In the genomic region with DNA sequence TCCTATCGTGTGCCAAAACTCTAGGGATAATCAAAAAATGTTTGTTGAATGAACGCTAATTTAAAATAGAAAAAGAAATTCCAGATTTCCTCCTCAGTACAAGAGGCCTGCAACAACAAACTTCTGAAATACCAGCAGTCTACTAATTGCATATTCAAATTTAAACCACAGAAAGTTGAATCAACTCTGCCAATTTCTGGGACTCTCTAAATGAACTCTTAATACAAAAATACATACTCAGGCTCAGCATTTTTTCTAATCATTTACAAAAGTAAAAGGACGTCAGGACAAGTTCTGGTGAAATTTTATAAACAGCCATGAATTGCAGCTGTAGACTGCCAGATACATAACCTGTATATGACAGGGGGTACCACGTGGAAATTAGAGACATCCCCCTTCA, we compare ENCODE assay signal across 11 cellular contexts. TPM values are rescaled to one million over a fixed set of nuclear protein-coding genes. Genes with fewer than 3 reads are reported as not detected.
A peak's percentile ranks its signal among the peaks of the same experiment; 100 is the strongest.
DNase-seq lines count a peak whose midpoint lies in the region; ATAC-seq, FAIRE-seq and TF ChIP-seq lines count a peak whose summit lies in the region.
"Had no signal": no experiment of that assay in that cellular context is flagged by ENCODE, and none has a peak within 500 bp of the region (broad histone marks: within the 10 kb centered on the region; RNA-seq: fewer than 3 reads in every experiment).

No MANE protein-coding gene starts in this region.

- no peak for TF ChIP-seq POLR2A in HepG2 (IDR thresholded peaks at IDR 0.05; ENCODE audit: insufficient read depth in 1 of 2, low read depth in 2 of 2, low read length in 2 of 2)

- H2AFZ ChIP-seq in MM.1S (ENCODE audit: low read length) (no peak overlapping the region), HepG2 (ENCODE audit: low read length) (no peak overlapping the region)

- no peaks in the 10 kb centered on the region for H3K27me3 Mint-ChIP-seq in activated T-cell treated with anti-CD3 and anti-CD28 coated beads, Interleukin-2, amount 50 U/mL, for 24 hours
- no peaks in the 10 kb centered on the region for H3K27me3 Mint-ChIP-seq in stimulated activated memory B cell treated with anti-CD40 and anti-IgM and Interleukin-4, amounts not matched to agents 10 μg/mL and 1 μg/mL and 100 μg/mL, for 72 hours

- BruUV-seq in HepG2 (replicated peaks; lab: Mats Ljungman, UMichigan): no TSS peak

- in situ Hi-C loops in HepG2 (cut with HindIII; ENCODE audit: extremely low pct_ligation_motif_present, low pct_unique_long_range_greater_than_20kb): no loop called here

- DNase-seq in activated T-cell treated with anti-CD3 and anti-CD28 coated beads, Interleukin-2, amount 50 U/mL, for 24 hours: no peak
- no peak for DNase-seq in activated T-cell treated with anti-CD3 and anti-CD28 coated beads, Interleukin-2, amount 50 U/mL, for 1 hour
- DNase-seq in MM.1S (peak; percentile 65), caudate nucleus (lab: John Stamatoyannopoulos, UW) (no peak), T-helper 2 cell (no peak), HepG2 (ENCODE audit: low spot score) (no peak)
- DNase-seq: NCI-H2081 treated with DMSO at 0.1 percent for 48 hours, Right ventricle myocardium superior had no signal

- H3K4me1 ChIP-seq in MM.1S (ENCODE audit: low read length) (peaks cover 44% of the 10 kb centered on the region), HepG2 (ENCODE audit: insufficient read depth, low read length) (peaks cover 62% of the 10 kb centered on the region)

- H3K36me3 ChIP-seq in MM.1S (replicated peaks; ENCODE audit: insufficient read depth, low read length) (no peaks in the 10 kb centered on the region), HepG2 (replicated peaks in 1 of 2; ENCODE audit: control insufficient read depth in 1 of 2, insufficient read depth in 2 of 2, low read length in 2 of 2) (0 out of 5 replicates have a peak, but pooled peaks cover under 1 to 2% of the 10 kb centered on the region in 2 experiments)

- peaks cover 94% of the 10 kb centered on the region for H3K79me2 ChIP-seq in MM.1S (ENCODE audit: low read length)
- H3K79me2 ChIP-seq in HepG2 (ENCODE audit: insufficient read depth, low read length): peaks cover 93% of the 10 kb centered on the region

- H3K9me3 Mint-ChIP-seq in activated T-cell treated with anti-CD3 and anti-CD28 coated beads, Interleukin-2, amount 50 U/mL, for 24 hours: no peaks in the 10 kb centered on the region
- no peaks in the 10 kb centered on the region for H3K9me3 Mint-ChIP-seq in stimulated activated memory B cell treated with anti-CD40 and anti-IgM and Interleukin-4, amounts not matched to agents 10 μg/mL and 1 μg/mL and 100 μg/mL, for 72 hours

- TF ChIP-seq CTCF in MM.1S (IDR thresholded peaks at IDR 0.05; ENCODE audit: low read length): no peak
- no peak for TF ChIP-seq CTCF in HepG2 (CRISPR knock-in tag; IDR thresholded peaks at IDR 0.05)

- peaks cover 90% of the 10 kb centered on the region for H3K4me1 Mint-ChIP-seq in activated T-cell treated with anti-CD3 and anti-CD28 coated beads, Interleukin-2, amount 50 U/mL, for 24 hours (ENCODE audit: low read depth)
- peaks cover 95% of the 10 kb centered on the region for H3K4me1 Mint-ChIP-seq in stimulated activated memory B cell treated with anti-CD40 and anti-IgM and Interleukin-4, amounts not matched to agents 10 μg/mL and 1 μg/mL and 100 μg/mL, for 72 hours

- H3K27me3 ChIP-seq in MM.1S (replicated peaks; ENCODE audit: insufficient read depth, low read length) (no peaks in the 10 kb centered on the region), HepG2 (ENCODE audit: control insufficient read depth in 1 of 2, insufficient read depth in 2 of 2, low read length in 2 of 2) (no peaks in the 10 kb centered on the region)

- TF ChIP-seq EP300 in HepG2 (IDR thresholded peaks at IDR 0.05; ENCODE audit: low read depth in 2 of 2, low read length in 2 of 2): no peak
- no peak for TF ChIP-seq EP300 in HepG2 (CRISPR knock-in tag; IDR thresholded peaks at IDR 0.05; ENCODE audit: borderline replicate concordance)

- H3K4me3 ChIP-seq in MM.1S (ENCODE audit: low read length) (no peak overlapping the region), HepG2 (replicated peaks in 1 of 3; ENCODE audit: insufficient read depth in 1 of 3, low read depth in 2 of 3, low read length in 3 of 3) (no peak overlapping the region)

- no peaks in the 10 kb centered on the region for H3K9me2 ChIP-seq in MM.1S (replicated peaks; ENCODE audit: insufficient read depth, low read length)

- no peak for TF ChIP-seq RAD21 in HepG2 (CRISPR knock-in tag; IDR thresholded peaks at IDR 0.05)

- peaks cover 22% of the 10 kb centered on the region for H3K36me3 Mint-ChIP-seq in activated T-cell treated with anti-CD3 and anti-CD28 coated beads, Interleukin-2, amount 50 U/mL, for 24 hours (ENCODE audit: low read depth)
- H3K36me3 Mint-ChIP-seq in stimulated activated memory B cell treated with anti-CD40 and anti-IgM and Interleukin-4, amounts not matched to agents 10 μg/mL and 1 μg/mL and 100 μg/mL, for 72 hours: no peaks in the 10 kb centered on the region

- peak overlapping the region; percentile 60 for H3K27ac Mint-ChIP-seq in activated T-cell treated with anti-CD3 and anti-CD28 coated beads, Interleukin-2, amount 50 U/mL, for 24 hours
- H3K27ac Mint-ChIP-seq in stimulated activated memory B cell treated with anti-CD40 and anti-IgM and Interleukin-4, amounts not matched to agents 10 μg/mL and 1 μg/mL and 100 μg/mL, for 72 hours: peak overlapping the region; percentile 78

- POLR2A ChIA-PET in HepG2 (lab: Yijun Ruan, JAX): interaction anchor here (1.1 kb wide), 1 partner anchor 100 kb away, joined by 3 read pairs; no protein-coding TSS in a partner anchor

- H3K9ac ChIP-seq in MM.1S (ENCODE audit: low read length) (no peak overlapping the region; the same call in 1 of the 2 replicates), HepG2 (ENCODE audit: insufficient read depth, low read depth, low read length) (no peak overlapping the region)

- H3K27ac ChIP-seq in MM.1S (ENCODE audit: low read length): peak overlapping the region; percentile 32; the same call in 1 of the 2 replicates
- H3K27ac ChIP-seq in caudate nucleus (ENCODE audit: low read depth, low read length): peak overlapping the region; percentile 36
- no peak overlapping the region for H3K27ac ChIP-seq in HepG2 (ENCODE audit: extremely low read length, insufficient read depth, low read length)

- 99% methylated on average over 4 of the region's 4 CpGs for WGBS in HepG2 (ENCODE audit: low lambda C conversion rate)

- ATAC-seq in stimulated activated memory B cell treated with anti-CD40 and anti-IgM and Interleukin-4, amounts not matched to agents 10 μg/mL and 1 μg/mL and 100 μg/mL, for 72 hours: peak; percentile 52
- ATAC-seq in HepG2: no peak
- ATAC-seq in GM21529 (IDR thresholded peaks at IDR 0.05; ENCODE audit: unreplicated experiment): no peak
- ATAC-seq: left lobe of liver had no signal

- H4K20me1 ChIP-seq in MM.1S (ENCODE audit: insufficient read depth, low read length): peaks cover 53% of the 10 kb centered on the region
- H4K20me1 ChIP-seq in HepG2 (ENCODE audit: insufficient read depth, low read length): peaks cover 83% of the 10 kb centered on the region

- H3K4me2 ChIP-seq in MM.1S (ENCODE audit: low read depth, low read length) (peak overlapping the region; percentile 55), HepG2 (ENCODE audit: low read depth, low read length) (no peak overlapping the region)

- H3F3A ChIP-seq in MM.1S (ENCODE audit: insufficient read depth, low read length): peaks cover 17% of the 10 kb centered on the region; the same call in 1 of the 2 replicates

- CTCF ChIA-PET in HepG2 (lab: Yijun Ruan, JAX; ENCODE audit: low intra/inter-chr PET ratio, low total read pairs): no interaction called here

- no peaks in the 10 kb centered on the region for H3K9me3 ChIP-seq in MM.1S (replicated peaks; ENCODE audit: insufficient read depth, low read length)
- no peaks in the 10 kb centered on the region for H3K9me3 ChIP-seq in HepG2 (ENCODE audit: low read length)

- H3K4me3 Mint-ChIP-seq in activated T-cell treated with anti-CD3 and anti-CD28 coated beads, Interleukin-2, amount 50 U/mL, for 24 hours: peak overlapping the region; percentile 23
- no peak overlapping the region for H3K4me3 Mint-ChIP-seq in stimulated activated memory B cell treated with anti-CD40 and anti-IgM and Interleukin-4, amounts not matched to agents 10 μg/mL and 1 μg/mL and 100 μg/mL, for 72 hours

- no peak for FAIRE-seq in HepG2 (lab: Jason Lieb, UNC)

- intact Hi-C loops in HepG2 (cut with micrococcal nuclease; ENCODE audit: unreplicated experiment): no loop called here

TF ChIP-seq in HepG2, 621 proteins besides CTCF, POLR2A, EP300 and RAD21 (continues in another document):
- no peak for TF ChIP-seq ZIK1 (CRISPR knock-in tag; IDR thresholded peaks at IDR 0.05; ENCODE audit: borderline replicate concordance, low read depth)
- no peak for TF ChIP-seq SOX5 (CRISPR knock-in tag; IDR thresholded peaks at IDR 0.05; ENCODE audit: borderline replicate concordance)
- no peak for TF ChIP-seq ZNF629 (CRISPR knock-in tag; conservative IDR thresholded peaks at IDR 0.05)

RNA-seq across cellular contexts. Expression of a gene that starts 49.0 kb away (rescaled TPM):
- total RNA-seq in HepG2 (2016; rRNA removed; fragmentation: Illumina TruSeq; extraction: Trizol): 59.6 and 60.9 TPM in 2 replicates
- 223 and 253 TPM in 2 replicates for total RNA-seq in HepG2 (2016; cell fraction: cytosol; rRNA removed; fragmentation: Illumina TruSeq; extraction: Trizol; ENCODE audit: low read depth)
- 54.9 and 58.3 TPM in 2 replicates for total RNA-seq in HepG2 (2016; cell fraction: insoluble cytoplasmic fraction; rRNA removed; fragmentation: Illumina TruSeq; extraction: Trizol)
- total RNA-seq in HepG2 (2016; cell fraction: membrane; rRNA removed; fragmentation: Illumina TruSeq; extraction: Trizol): 138 and 153 TPM in 2 replicates
- total RNA-seq in HepG2 (2016; cell fraction: nucleus; rRNA removed; fragmentation: Illumina TruSeq; extraction: Trizol): 130 and 145 TPM in 2 replicates
- polyA plus RNA-seq in HepG2 (2011; rRNA removed): 22.8 and 24.0 TPM in 2 replicates
- polyA plus RNA-seq in HepG2 (2011; cell fraction: cytosol; rRNA removed): 11.2 and 14.3 TPM in 2 replicates
- polyA plus RNA-seq in HepG2 (2011; cell fraction: nucleus; rRNA removed): 69.1 and 88.4 TPM in 2 replicates
- polyA plus RNA-seq in HepG2 (2012): 23.5 and 23.7 TPM in 2 replicates
- polyA plus RNA-seq in HepG2 (2016; cell fraction: cytosol; fragmentation: Illumina TruSeq; extraction: Trizol; ENCODE audit: low read depth): 2.0 and 2.7 TPM in 2 replicates
- 21.5 and 27.8 TPM in 2 replicates for polyA plus RNA-seq in HepG2 (2016; cell fraction: insoluble cytoplasmic fraction; fragmentation: Illumina TruSeq; extraction: Trizol; ENCODE audit: low read depth)
- polyA plus RNA-seq in HepG2 (2016; cell fraction: membrane; fragmentation: Illumina TruSeq; extraction: Trizol; ENCODE audit: low read depth): 5.6 and 6.8 TPM in 2 replicates
- 94.8 and 102 TPM in 2 replicates for polyA plus RNA-seq in HepG2 (2016; cell fraction: nucleus; fragmentation: Illumina TruSeq; extraction: Trizol; ENCODE audit: insufficient read depth, low read depth)
- polyA minus RNA-seq in HepG2 (2011; rRNA and poly(A)+ RNA removed; ENCODE audit: low replicate concordance): 94.4 and 97.7 TPM in 2 replicates
- polyA minus RNA-seq in HepG2 (2011; cell fraction: cytosol; rRNA and poly(A)+ RNA removed): 61.5 and 62.2 TPM in 2 replicates
- 272 and 315 TPM in 2 replicates for polyA minus RNA-seq in HepG2 (2011; cell fraction: nucleus; rRNA and poly(A)+ RNA removed)
